ENCODE assay signal across 1 cellular context in the genomic region with DNA sequence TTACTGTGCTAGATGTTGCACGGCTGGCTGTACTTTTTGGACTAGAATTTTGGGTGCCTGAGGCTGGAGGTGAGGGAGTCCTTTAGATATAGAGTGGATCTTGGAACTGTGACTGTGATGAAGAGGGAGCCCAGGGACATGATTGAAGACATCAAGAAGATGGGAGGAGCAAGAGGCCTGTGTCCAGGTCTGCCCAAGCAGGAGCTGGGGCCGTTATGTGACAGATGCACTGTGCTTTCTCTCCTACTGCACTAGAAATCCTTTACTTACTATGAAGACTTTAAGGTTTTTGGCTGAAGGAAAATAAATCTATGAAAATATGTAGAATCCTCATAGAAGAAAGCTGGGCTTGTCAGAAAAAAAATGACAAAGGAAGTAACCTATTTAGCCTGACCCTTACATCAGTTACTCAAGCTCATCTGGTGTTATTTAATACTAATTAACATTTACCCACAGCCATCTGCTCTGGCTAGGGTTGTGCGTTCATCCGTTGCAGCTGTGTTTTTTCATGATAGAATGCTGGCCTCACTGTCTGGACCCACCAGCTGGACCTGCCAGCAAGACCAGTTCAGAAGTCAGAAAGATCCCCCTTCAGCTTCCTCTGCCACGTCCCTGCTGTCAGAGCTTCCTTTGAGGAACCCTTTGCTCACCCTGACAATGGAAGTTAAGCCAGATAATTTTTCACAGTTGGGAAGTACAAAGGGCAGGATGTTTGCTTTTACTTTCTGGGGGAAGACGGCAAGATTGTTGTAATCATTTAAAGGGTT.
TF ChIP-seq lines count a peak whose summit lies in the region.

No MANE protein-coding gene starts in this region.

TF ChIP-seq in HEK293T, 16 proteins besides CTCF, POLR2A, EP300 and RAD21 (continued from another document):
- TF ChIP-seq HDGF (IDR thresholded peaks at IDR 0.05; ENCODE audit: borderline replicate concordance) (no peak), L3MBTL2 (conservative IDR thresholded peaks at IDR 0.05) (no peak), ARNT (IDR thresholded peaks at IDR 0.05) (no peak)
